8 cellular contexts compared by ENCODE assay signal in the genomic region with DNA sequence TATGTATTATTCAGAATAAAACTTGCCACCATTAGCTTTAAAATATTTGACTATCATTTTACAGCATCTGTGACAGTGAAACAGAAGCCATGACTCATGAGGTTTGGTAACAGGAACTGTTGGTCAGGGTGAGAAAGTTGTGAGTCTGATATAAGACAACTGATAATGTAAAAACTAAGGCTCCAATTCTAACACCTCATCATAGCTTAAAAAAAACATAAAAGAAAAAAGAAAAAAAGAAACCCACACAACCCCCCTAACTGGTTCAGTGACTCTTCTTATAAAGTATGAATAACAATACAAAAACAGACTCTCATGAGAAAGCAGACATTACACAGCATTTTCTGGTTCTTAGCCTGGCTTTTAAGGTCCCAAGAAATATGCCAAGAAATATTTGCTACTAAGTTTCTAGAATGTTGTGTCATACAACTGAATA.
A peak's percentile ranks its signal among the peaks of the same experiment; 100 is the strongest.
DNase-seq lines count a peak whose midpoint lies in the region; ATAC-seq and TF ChIP-seq lines count a peak whose summit lies in the region.

No MANE protein-coding gene starts in this region.

- peak; percentile 17 for DNase-seq in NK-92 treated with Interleukin-12 subunit alpha and Interleukin-12 subunit beta, amount 100 ng/mL, for 24 hours (lab: John Stamatoyannopoulos, UW)
- DNase-seq in NK-92 (lab: John Stamatoyannopoulos, UW; ENCODE audit: unreplicated experiment), result no peak
- DNase-seq in HT1080 (ENCODE audit: low read depth), result peak; percentile 87
- no peak for DNase-seq in osteocyte (ENCODE audit: extremely low spot score, unreplicated experiment)
- DNase-seq in colonic mucosa, result no peak
- no peak for DNase-seq in right atrium auricular region (ENCODE audit: low spot score)

- peaks cover 57% of the 10 kb centered on the region for H3K4me1 Mint-ChIP-seq in activated naive CD8-positive, alpha-beta T cell (ENCODE audit: low read depth)
- peaks cover 29% of the 10 kb centered on the region for H3K4me1 Mint-ChIP-seq in osteocyte (ENCODE audit: unreplicated experiment)

- no peak overlapping the region for H3K4me3 ChIP-seq in colonic mucosa
- H3K4me3 ChIP-seq in right atrium auricular region, result no peak overlapping the region

- peak; percentile 77 for ATAC-seq in GM21528 (IDR thresholded peaks at IDR 0.05; ENCODE audit: low FRiP score, unreplicated experiment)

- no peaks in the 10 kb centered on the region for H3K9me3 Mint-ChIP-seq in activated naive CD8-positive, alpha-beta T cell (ENCODE audit: low read depth)
- H3K9me3 Mint-ChIP-seq in osteocyte (ENCODE audit: unreplicated experiment), result no peaks in the 10 kb centered on the region

- H3K36me3 ChIP-seq in colonic mucosa (no peaks in the 10 kb centered on the region), right atrium auricular region (no peaks in the 10 kb centered on the region)

- H3K27me3 ChIP-seq in colonic mucosa (no peaks in the 10 kb centered on the region), right atrium auricular region (no peaks in the 10 kb centered on the region)

- H3K9ac ChIP-seq in colonic mucosa (ENCODE audit: low read depth in 2 of 2, low read length in 2 of 2), result no peak overlapping the region

- H3K27ac ChIP-seq in colonic mucosa (no peak overlapping the region), right atrium auricular region (peak overlapping the region in 1 of 2 donors; percentile 15)

- H3K36me3 Mint-ChIP-seq in activated naive CD8-positive, alpha-beta T cell, result peaks cover 43% of the 10 kb centered on the region
- H3K36me3 Mint-ChIP-seq in osteocyte (ENCODE audit: unreplicated experiment), result peaks cover 22% of the 10 kb centered on the region

- no peaks in the 10 kb centered on the region for H3K27me3 Mint-ChIP-seq in activated naive CD8-positive, alpha-beta T cell
- no peaks in the 10 kb centered on the region for H3K27me3 Mint-ChIP-seq in osteocyte (ENCODE audit: unreplicated experiment)

- H3K9me3 ChIP-seq in colonic mucosa (no peaks in the 10 kb centered on the region), right atrium auricular region (no peaks in the 10 kb centered on the region)

- H3K4me3 Mint-ChIP-seq in activated naive CD8-positive, alpha-beta T cell, result peak overlapping the region; percentile 25
- no peak overlapping the region for H3K4me3 Mint-ChIP-seq in osteocyte (ENCODE audit: unreplicated experiment)

- intact Hi-C loops in colonic mucosa (cut with DNase I), result no loop called here

- TF ChIP-seq CTCF in osteocyte (IDR thresholded peaks at IDR 0.05) (no peak), colonic mucosa (IDR thresholded peaks at IDR 0.05) (no peak), right atrium auricular region (IDR thresholded peaks at IDR 0.05) (no peak)

- peak overlapping the region; percentile 76 for H3K27ac Mint-ChIP-seq in activated naive CD8-positive, alpha-beta T cell
- H3K27ac Mint-ChIP-seq in osteocyte (ENCODE audit: unreplicated experiment), result peak overlapping the region; percentile 89

- H3K4me1 ChIP-seq in colonic mucosa (no peaks in the 10 kb centered on the region), right atrium auricular region (peaks cover 0 to 26% of the 10 kb centered on the region in 2 donors)

Comparison
In these comparisons a context has a peak if more than half of its experiments do, and no peak if none do; other contexts are left out.
1. DNase-seq: peak in NK-92 treated with Interleukin-12 subunit alpha and Interleukin-12 subunit beta, amount 100 ng/mL, for 24 hours (single experiment) and HT1080 (single experiment); none in NK-92 (single experiment), osteocyte (single experiment), colonic mucosa (single experiment) and right atrium auricular region (single experiment).